ENCODE assay signal across 8 cellular contexts in the genomic region with DNA sequence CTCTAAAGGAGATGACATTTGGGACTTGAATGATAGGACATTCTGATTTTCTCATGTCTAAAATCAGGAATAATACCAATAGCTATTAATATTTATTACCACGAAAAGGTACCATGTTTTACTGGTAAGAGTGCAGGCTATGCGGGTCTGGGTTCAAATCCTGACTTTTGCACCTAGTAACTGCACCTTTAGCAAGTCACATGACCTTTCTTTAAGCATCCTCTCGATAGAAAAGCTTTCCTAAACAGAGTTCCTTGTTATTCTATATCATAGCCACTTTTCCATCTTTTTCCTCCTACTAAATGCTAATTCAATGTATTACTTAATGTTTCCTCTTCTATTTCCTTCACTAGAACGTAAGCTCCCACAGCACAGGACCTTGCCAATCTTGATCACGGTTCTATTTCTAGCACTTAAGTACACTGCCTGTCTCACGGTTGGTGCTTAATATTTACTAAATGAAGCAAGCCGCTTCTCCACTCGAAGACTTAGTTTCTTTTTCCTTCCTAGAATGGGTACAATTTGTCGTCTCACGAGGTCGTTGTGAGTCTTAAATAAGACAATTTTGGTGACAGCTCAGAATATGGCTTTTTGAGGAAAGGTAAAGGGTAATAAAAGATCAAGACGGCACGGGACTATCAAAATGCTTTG. TPM values are rescaled to one million over a fixed set of nuclear protein-coding genes. Genes with fewer than 3 reads are reported as not detected.
DNase-seq lines count a peak whose midpoint lies in the region; ATAC-seq and TF ChIP-seq lines count a peak whose summit lies in the region.

No MANE protein-coding gene starts in this region.

- H3K4me1 Mint-ChIP-seq in brain: peaks cover 53% of the 10 kb centered on the region

- intact Hi-C loops in lower leg skin (cut with DNase I; ENCODE audit: low total_unique reads): no loop called here
- intact Hi-C loops in upper lobe of right lung (cut with DNase I): no loop called here

- no peak for TF ChIP-seq CTCF in AG10803 (conservative IDR thresholded peaks at IDR 0.05; ENCODE audit: low read length)
- TF ChIP-seq CTCF in brain (conservative IDR thresholded peaks at IDR 0.05): no peak
- TF ChIP-seq CTCF in lower leg skin (IDR thresholded peaks at IDR 0.05): no peak
- no peak for TF ChIP-seq CTCF in upper lobe of right lung (IDR thresholded peaks at IDR 0.05)

- no peaks in the 10 kb centered on the region for H3K9me3 Mint-ChIP-seq in brain

- H3K9me3 ChIP-seq in HUES64 (ENCODE audit: insufficient read depth, low read depth, low read length) (no peaks in the 10 kb centered on the region), upper lobe of right lung (no peaks in the 10 kb centered on the region)

- H3K27me3 Mint-ChIP-seq in brain: peaks cover 10% of the 10 kb centered on the region

- H3K9ac ChIP-seq in HUES64 (ENCODE audit: low read depth, low read length): peak overlapping the region; percentile 91

- ATAC-seq in upper lobe of right lung (no peak), HG03442 (IDR thresholded peaks at IDR 0.05; ENCODE audit: unreplicated experiment) (no peak)

- peak overlapping the region; percentile 92 to 99 (median 98) for H3K27ac Mint-ChIP-seq in brain

- H3K36me3 ChIP-seq in HUES64 (ENCODE audit: insufficient read depth, low read length) (peaks cover 20% of the 10 kb centered on the region), upper lobe of right lung (peaks cover 32% of the 10 kb centered on the region)

- TF ChIP-seq POLR2A in lower leg skin (IDR thresholded peaks at IDR 0.05): no peak

- WGBS in HUES64: 30% methylated on average over 13 of the region's 13 CpGs
- WGBS in lower leg skin, 2 donors: 13 to 15% methylated on average over 13 of the region's 13 CpGs

- H3K27me3 ChIP-seq in HUES64 (ENCODE audit: insufficient read depth, low read length) (no peaks in the 10 kb centered on the region), upper lobe of right lung (no peaks in the 10 kb centered on the region)

- peak; percentile 20 for DNase-seq in AG10803 (ENCODE audit: low read depth)
- no peak for DNase-seq in lower leg skin (ENCODE audit: low spot score in 2 of 2)
- no peak for DNase-seq in upper lobe of right lung
- no peak for DNase-seq in T1000 (lab: John Stamatoyannopoulos, UW)
- no peak for DNase-seq in stimulated activated naive CD4-positive, alpha-beta T cell treated with Interleukin-2 at 50 U/mL for 16 hours (lab: John Stamatoyannopoulos, UW)

- H3K27ac ChIP-seq in HUES64 (ENCODE audit: low read depth, low read length) (peak overlapping the region; percentile 85), upper lobe of right lung (peak overlapping the region; percentile 97)

- H3K36me3 Mint-ChIP-seq in brain: peaks cover 26% of the 10 kb centered on the region

- H3K4me1 ChIP-seq in HUES64 (ENCODE audit: insufficient read depth, low read length) (peaks cover 13% of the 10 kb centered on the region), upper lobe of right lung (peaks cover 34% of the 10 kb centered on the region)

- peak overlapping the region; percentile 88 to 99 (median 94) for H3K4me3 Mint-ChIP-seq in brain

- peak overlapping the region; percentile 68 for H3K4me3 ChIP-seq in AG10803 (ENCODE audit: low read length)
- peak overlapping the region; percentile 93 for H3K4me3 ChIP-seq in HUES64 (ENCODE audit: low read length)
- peak overlapping the region; percentile 61 for H3K4me3 ChIP-seq in lower leg skin (ENCODE audit: low read depth, poor library complexity, severe bottlenecking)
- H3K4me3 ChIP-seq in upper lobe of right lung: peak overlapping the region; percentile 84

RNA-seq across cellular contexts. Expression of gene RBM18, which starts 0.8 kb away (rescaled TPM):
- 15.5 TPM for polyA plus RNA-seq in HUES64 (2013, experiment 1 of 2)
- 19.0 TPM for polyA plus RNA-seq in HUES64 (2013, experiment 2 of 2)
- polyA plus RNA-seq in brain (ENCODE audit: insufficient read depth, low read depth, low replicate concordance): 25.6 TPM
- total RNA-seq in lower leg skin: 10 to 100 TPM; 10.3 to 11.8 (median 11.1) TPM
- total RNA-seq in upper lobe of right lung: 17.5 TPM

RNA-seq across cellular contexts. Expression of gene MRRF, which starts 0.9 kb away (rescaled TPM):
- polyA plus RNA-seq in HUES64 (2013, experiment 1 of 2): 33.9 TPM
- 32.8 TPM for polyA plus RNA-seq in HUES64 (2013, experiment 2 of 2)
- 20.4 TPM for polyA plus RNA-seq in brain (ENCODE audit: insufficient read depth, low read depth, low replicate concordance)
- total RNA-seq in lower leg skin (10 to 100 TPM; 30.8 to 56.3 (median 39.9) TPM), upper lobe of right lung (31.9 TPM)

RNA-seq across cellular contexts. Expression of gene LHX6, which starts 35.1 kb away (rescaled TPM):
- polyA plus RNA-seq in HUES64 (2013, experiment 1 of 2): 1.4 TPM
- polyA plus RNA-seq in HUES64 (2013, experiment 2 of 2): 0.82 TPM
- polyA plus RNA-seq in brain (ENCODE audit: insufficient read depth, low read depth, low replicate concordance): 2.6 TPM
- 1 to 10 TPM; 2.7 to 6.5 (median 4.4) TPM for total RNA-seq in lower leg skin
- total RNA-seq in upper lobe of right lung: 16.9 TPM
